Comparison of ENCODE assay signal across 8 cellular contexts in genomic region chr11:132028380-132029240, GRCh38.
A peak's percentile ranks its signal among the peaks of the same experiment; 100 is the strongest.
DNase-seq lines count a peak whose midpoint lies in the region; ATAC-seq, FAIRE-seq and TF ChIP-seq lines count a peak whose summit lies in the region.

No MANE protein-coding gene starts in this region.

- peak; percentile 27 for DNase-seq in stimulated activated CD4-positive, alpha-beta T cell treated with anti-CD3 and anti-CD28 coated beads, Interleukin-15, amount 100 ng/mL, for 24 hours
- DNase-seq in stimulated activated CD4-positive, alpha-beta T cell treated with anti-CD3 and anti-CD28 coated beads, Interleukin-1b, Interleukin-23, amount 100 ng/mL, for 48 hours, result no peak
- no peak for DNase-seq in WTC11 (ENCODE audit: low spot score)
- peak; percentile 25 for DNase-seq in keratinocyte (ENCODE audit: low read depth, low spot score)
- no peak for DNase-seq in SK-N-DZ (ENCODE audit: low spot score)
- DNase-seq in GDM1 (lab: John Stamatoyannopoulos, UW), result no peak
- DNase-seq in cerebellar nuclear complex (lab: John Stamatoyannopoulos, UW), result no peak

- H3K4me1 ChIP-seq in keratinocyte (ENCODE audit: control insufficient read depth, extremely low read depth, insufficient read depth, low read length), result peaks cover 25% of the 10 kb centered on the region

- CTCF ChIA-PET in WTC11 (lab: Charles Lee), result interaction anchor here (0.6 to 1.9 kb wide), 5 partner anchors 8 to 375 kb away, joined by 3 to 6 read pairs (median 4); no protein-coding TSS in a partner anchor

- no peaks in the 10 kb centered on the region for H3K9me3 ChIP-seq in keratinocyte (ENCODE audit: control insufficient read depth, low read depth, low read length)

- H3K4me2 ChIP-seq in keratinocyte (ENCODE audit: control insufficient read depth, extremely low read depth, insufficient read depth, low read depth, low read length), result no peak overlapping the region

- POLR2A ChIA-PET in WTC11 (lab: Charles Lee), result no interaction called here

- no peaks in the 10 kb centered on the region for H3K36me3 ChIP-seq in keratinocyte (ENCODE audit: control insufficient read depth in 2 of 2, extremely low read depth in 1 of 2, insufficient read depth in 2 of 2, low read length in 2 of 2)

- H3K27me3 Mint-ChIP-seq in WTC11 (ENCODE audit: low read depth), result no peaks in the 10 kb centered on the region

- dilution Hi-C loops in keratinocyte (cut with MboI; ENCODE audit: extremely low pct_ligation_motif_present, low sequenced_read_pairs), result no loop called here

- no peak overlapping the region for H3K9ac ChIP-seq in keratinocyte (ENCODE audit: control insufficient read depth, extremely low read depth, insufficient read depth, low read length)

- H4K20me1 ChIP-seq in keratinocyte (ENCODE audit: control insufficient read depth, extremely low read depth, insufficient read depth, low read length), result no peaks in the 10 kb centered on the region

- H3K27ac ChIP-seq in keratinocyte (ENCODE audit: control insufficient read depth, insufficient read depth, low read length), result no peak overlapping the region

- peaks cover 9% of the 10 kb centered on the region for H3K36me3 Mint-ChIP-seq in WTC11

- H3K27ac Mint-ChIP-seq in WTC11, result no peak overlapping the region

- peaks cover 22% of the 10 kb centered on the region for H3K9me3 Mint-ChIP-seq in WTC11

- H3K4me1 Mint-ChIP-seq in WTC11, result peaks cover 41% of the 10 kb centered on the region

- no peaks in the 10 kb centered on the region for H3K9me1 ChIP-seq in keratinocyte (ENCODE audit: control insufficient read depth, extremely low read depth, insufficient read depth, low read length)

- no peak overlapping the region for H3K4me3 ChIP-seq in keratinocyte (ENCODE audit: control insufficient read depth in 2 of 3, extremely low read depth in 1 of 3, insufficient read depth in 2 of 3, low read depth in 1 of 3, low read length in 3 of 3)

- no peaks in the 10 kb centered on the region for H3K27me3 ChIP-seq in keratinocyte (ENCODE audit: control insufficient read depth, extremely low read depth, insufficient read depth, low read length)

- peak; percentile 57 for FAIRE-seq in keratinocyte (lab: Jason Lieb, UNC)

- peaks cover 2% of the 10 kb centered on the region for H3K79me2 ChIP-seq in keratinocyte (ENCODE audit: control insufficient read depth, insufficient read depth, low read length)

- ATAC-seq in HG03575 (IDR thresholded peaks at IDR 0.05; ENCODE audit: extremely low read depth, insufficient number of reproducible peaks, low FRiP score, unreplicated experiment), result peak; percentile 57
- peak; percentile 36; the same call in 1 of the 2 replicates for ATAC-seq in WTC11

- H2AFZ ChIP-seq in keratinocyte (ENCODE audit: control insufficient read depth, low read length), result no peak overlapping the region

- TF ChIP-seq CTCF in WTC11 (IDR thresholded peaks at IDR 0.05), result no peak
- peak; percentile 54 to 65 (median 60) for TF ChIP-seq CTCF in keratinocyte (optimal IDR thresholded peaks at IDR 0.05 in 1 of 3, IDR thresholded peaks at IDR 0.05 in 1 of 3, conservative IDR thresholded peaks at IDR 0.05 in 1 of 3; ENCODE audit: extremely low read depth in 1 of 3, insufficient read depth in 2 of 3, low read length in 3 of 3)

- H3K4me3 Mint-ChIP-seq in WTC11, result no peak overlapping the region

TF ChIP-seq in WTC11, 78 proteins besides CTCF, POLR2A, EP300 and RAD21:
- no peak for TF ChIP-seq E2F4 (CRISPR knock-in tag; IDR thresholded peaks at IDR 0.05; ENCODE audit: borderline replicate concordance, low read depth)
- TF ChIP-seq TCF7 (CRISPR knock-in tag; IDR thresholded peaks at IDR 0.05; ENCODE audit: low read depth), result no peak
- no peak for TF ChIP-seq TP53 (CRISPR knock-in tag; IDR thresholded peaks at IDR 0.05)
- no peak for TF ChIP-seq FOXP1 (CRISPR knock-in tag; IDR thresholded peaks at IDR 0.05; ENCODE audit: borderline replicate concordance)
- no peak for TF ChIP-seq PRRX2 (CRISPR knock-in tag; IDR thresholded peaks at IDR 0.05)
- no peak for TF ChIP-seq HMGXB4 (CRISPR knock-in tag; IDR thresholded peaks at IDR 0.05)
- TF ChIP-seq GRHL2 (CRISPR knock-in tag; IDR thresholded peaks at IDR 0.05; ENCODE audit: insufficient replicate concordance, severe bottlenecking), result no peak
- TF ChIP-seq ZNF423 (CRISPR knock-in tag; IDR thresholded peaks at IDR 0.05), result no peak
- TF ChIP-seq, protein P1, sequence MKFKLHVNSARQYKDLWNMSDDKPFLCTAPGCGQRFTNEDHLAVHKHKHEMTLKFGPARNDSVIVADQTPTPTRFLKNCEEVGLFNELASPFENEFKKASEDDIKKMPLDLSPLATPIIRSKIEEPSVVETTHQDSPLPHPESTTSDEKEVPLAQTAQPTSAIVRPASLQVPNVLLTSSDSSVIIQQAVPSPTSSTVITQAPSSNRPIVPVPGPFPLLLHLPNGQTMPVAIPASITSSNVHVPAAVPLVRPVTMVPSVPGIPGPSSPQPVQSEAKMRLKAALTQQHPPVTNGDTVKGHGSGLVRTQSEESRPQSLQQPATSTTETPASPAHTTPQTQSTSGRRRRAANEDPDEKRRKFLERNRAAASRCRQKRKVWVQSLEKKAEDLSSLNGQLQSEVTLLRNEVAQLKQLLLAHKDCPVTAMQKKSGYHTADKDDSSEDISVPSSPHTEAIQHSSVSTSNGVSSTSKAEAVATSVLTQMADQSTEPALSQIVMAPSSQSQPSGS (CRISPR knock-in tag; IDR thresholded peaks at IDR 0.05; ENCODE audit: borderline replicate concordance, low read depth), result no peak
- no peak for TF ChIP-seq ZNF512 (CRISPR knock-in tag; IDR thresholded peaks at IDR 0.05; ENCODE audit: borderline replicate concordance)
- no peak for TF ChIP-seq IRF2 (CRISPR knock-in tag; IDR thresholded peaks at IDR 0.05; ENCODE audit: borderline replicate concordance, low read depth)

Comparison
In these comparisons a context has a peak if more than half of its experiments do, and no peak if none do; other contexts are left out.
1. DNase-seq: peak in stimulated activated CD4-positive, alpha-beta T cell treated with anti-CD3 and anti-CD28 coated beads, Interleukin-15, amount 100 ng/mL, for 24 hours (single experiment) and keratinocyte (single experiment); none in stimulated activated CD4-positive, alpha-beta T cell treated with anti-CD3 and anti-CD28 coated beads, Interleukin-1b, Interleukin-23, amount 100 ng/mL, for 48 hours (single experiment), WTC11 (single experiment), SK-N-DZ (single experiment), GDM1 (single experiment) and cerebellar nuclear complex (0 of 2).